ENCODE assay signal across 21 cellular contexts in genomic region chr4:31383767-31384166, GRCh38.
"Had no signal": no experiment of that assay in that cellular context is flagged by ENCODE, and none has a peak within 500 bp of the region (broad histone marks: within the 10 kb centered on the region; RNA-seq: fewer than 3 reads in every experiment).

No MANE protein-coding gene starts in this region.

- H3K27ac ChIP-seq: RWPE1, SJCRH30 had no signal

- H3K4me3 Mint-ChIP-seq: T-helper 17 cell had no signal

- H3K27me3 ChIP-seq: MG63, SJCRH30 had no signal

- H3K27ac Mint-ChIP-seq: T-helper 17 cell had no signal

- ATAC-seq: Panc1, SK-N-SH treated with all-trans-retinoic acid at 6 μM for 48 hours, T-helper 17 cell had no signal

- DNase-seq: KBM-7, MG63, NCI-H1048, NCI-H1105, NCI-H1417, NCI-H1436 treated with DMSO at 0.1 percent for 48 hours, NCI-H1694, NCI-H187 treated with DMSO at 0.1 percent for 48 hours, NCI-H2081, NCI-H2107, NCI-H2227 treated with DMSO at 0.1 percent for 48 hours, NCI-H524, NCI-H526 treated with DMSO at 0.1 percent for 48 hours, NCI-H748 treated with DMSO at 0.1 percent for 48 hours, SHP77 treated with DMSO at 0.1 percent for 48 hours, SJCRH30, T-helper 1 cell, T-helper 17 cell had no signal

- H3K4me1 ChIP-seq: SJCRH30 had no signal

- H3K4me1 Mint-ChIP-seq: T-helper 17 cell had no signal

- H3K27me3 Mint-ChIP-seq: T-helper 17 cell had no signal

- H3K36me3 ChIP-seq: MG63, SJCRH30 had no signal

- H3K9me3 ChIP-seq: MG63, SJCRH30 had no signal

- H3K4me3 ChIP-seq: MG63, SJCRH30 had no signal
